12 cellular contexts compared by ENCODE assay signal in genomic region chr12:59067068-59067467, GRCh38.
DNase-seq lines count a peak whose midpoint lies in the region; ATAC-seq and TF ChIP-seq lines count a peak whose summit lies in the region.
"Had no signal": no experiment of that assay in that cellular context is flagged by ENCODE, and none has a peak within 500 bp of the region (broad histone marks: within the 10 kb centered on the region; RNA-seq: fewer than 3 reads in every experiment).

No MANE protein-coding gene starts in this region.

- no peak overlapping the region for H3K4me3 ChIP-seq in kidney epithelial cell (ENCODE audit: low read depth, low read length)
- no peak overlapping the region for H3K4me3 ChIP-seq in gastrocnemius medialis
- no peak overlapping the region for H3K4me3 ChIP-seq in H7 (ENCODE audit: insufficient read depth, low read depth, low read length)

- intact Hi-C loops in gastrocnemius medialis (cut with DNase I; ENCODE audit: low total_unique reads): no loop called here

- DNase-seq in Ammon's horn (ENCODE audit: low spot score) (peak; percentile 10), amniotic stem cell (lab: John Stamatoyannopoulos, UW) (peak; percentile 14), kidney epithelial cell (ENCODE audit: low read depth) (peak; percentile 97), gastrocnemius medialis (no peak), DMS79 (lab: John Stamatoyannopoulos, UW) (no peak), H7 (no peak)
- DNase-seq in activated CD4-positive, CD25-positive, alpha-beta regulatory T cell (lab: John Stamatoyannopoulos, UW): no peak
- DNase-seq: activated CD8-positive, alpha-beta memory T cell treated with anti-CD3 and anti-CD28 coated beads, Interleukin-2, amount 50 U/mL, for 4 hours; COR-L47; effector memory CD8-positive, alpha-beta T cell; stimulated activated CD8-positive, alpha-beta memory T cell treated with anti-CD3 and anti-CD28 coated beads, Interleukin-4, amount 100 ng/mL, for 48 hours had no signal

- H3K4me1 ChIP-seq in gastrocnemius medialis: no peaks in the 10 kb centered on the region

- ATAC-seq in HG02870 (IDR thresholded peaks at IDR 0.05; ENCODE audit: unreplicated experiment) (peak; percentile 77), gastrocnemius medialis (no peak)
- ATAC-seq: effector memory CD8-positive, alpha-beta T cell had no signal

- H3K36me3 ChIP-seq in kidney epithelial cell (ENCODE audit: control insufficient read depth, insufficient read depth, low read length) (no peaks in the 10 kb centered on the region), gastrocnemius medialis (no peaks in the 10 kb centered on the region), H7 (replicated peaks; ENCODE audit: control insufficient read depth, insufficient read depth, low read length) (no peaks in the 10 kb centered on the region)

- H3K9me3 ChIP-seq in gastrocnemius medialis: no peaks in the 10 kb centered on the region

- TF ChIP-seq POLR2A in gastrocnemius medialis (IDR thresholded peaks at IDR 0.05): no peak

- no peak for TF ChIP-seq CTCF in kidney epithelial cell (IDR thresholded peaks at IDR 0.05; ENCODE audit: insufficient read depth, low read length, poor library complexity, severe bottlenecking)
- no peak for TF ChIP-seq CTCF in gastrocnemius medialis (IDR thresholded peaks at IDR 0.05 in 4 of 5, conservative IDR thresholded peaks at IDR 0.05 in 1 of 5)

- H3K27me3 ChIP-seq in kidney epithelial cell (ENCODE audit: control insufficient read depth, insufficient read depth, low read length): no peaks in the 10 kb centered on the region
- no peaks in the 10 kb centered on the region for H3K27me3 ChIP-seq in gastrocnemius medialis
- H3K27me3 ChIP-seq in H7 (ENCODE audit: control insufficient read depth, insufficient read depth, low read length): no peaks in the 10 kb centered on the region

- in situ Hi-C loops in gastrocnemius medialis (cut with MboI; ENCODE audit: low sequenced_read_pairs in 4 of 4): no loop called here

- H3K27ac ChIP-seq in gastrocnemius medialis: no peak overlapping the region

Comparison
In these comparisons a context has a peak if more than half of its experiments do, and no peak if none do; other contexts are left out.
1. DNase-seq: peak in Ammon's horn (single experiment), amniotic stem cell (single experiment) and kidney epithelial cell (single experiment); none in gastrocnemius medialis (0 of 2), DMS79 (single experiment), H7 (single experiment) and activated CD4-positive, CD25-positive, alpha-beta regulatory T cell (0 of 4).